22 cellular contexts compared by ENCODE assay signal in genomic region chr14:82067221-82067620, GRCh38.
DNase-seq lines count a peak whose midpoint lies in the region; ATAC-seq and TF ChIP-seq lines count a peak whose summit lies in the region.
"Had no signal": no experiment of that assay in that cellular context is flagged by ENCODE, and none has a peak within 500 bp of the region (broad histone marks: within the 10 kb centered on the region; RNA-seq: fewer than 3 reads in every experiment).

No MANE protein-coding gene starts in this region.

- DNase-seq in DMS153 treated with DMSO at 0.1 percent for 48 hours (lab: John Stamatoyannopoulos, UW; ENCODE audit: unreplicated experiment) (peak; percentile 25), NCI-H1417 treated with DMSO at 0.1 percent for 48 hours (lab: John Stamatoyannopoulos, UW) (peak; percentile 33), NCI-H2227 treated with DMSO at 0.1 percent for 48 hours (lab: John Stamatoyannopoulos, UW) (peak; percentile 58), SK-MEL-5 (ENCODE audit: low read depth, low spot score) (peak; percentile 86), hepatocyte (ENCODE audit: low spot score) (no peak)
- DNase-seq: activated CD4-positive, alpha-beta T cell treated with anti-CD3 and anti-CD28 coated beads, Interleukin-2, amount 50 U/mL, for 48 hours; activated CD8-positive, alpha-beta memory T cell treated with anti-CD3 and anti-CD28 coated beads, Interleukin-2, amount 50 U/mL, for 4 hours; BE2C; cortex of kidney; HCEC 1CT; left lung; occipital lobe; T1000; uterus had no signal

- ATAC-seq in GM18870 (IDR thresholded peaks at IDR 0.05; ENCODE audit: unreplicated experiment): no peak
- no peak for ATAC-seq in HG02870 (IDR thresholded peaks at IDR 0.05; ENCODE audit: unreplicated experiment)
- no peak for ATAC-seq in GM19395 (IDR thresholded peaks at IDR 0.05; ENCODE audit: unreplicated experiment)
- ATAC-seq: activated naive CD4-positive, alpha-beta T cell treated with anti-CD3 and anti-CD28 coated beads, Interleukin-2, amount 50 U/mL, for 72 hours; gastroesophageal sphincter; left lung had no signal

- H3K79me2 ChIP-seq in hepatocyte: no peaks in the 10 kb centered on the region

- H3K9me3 ChIP-seq in hepatocyte (ENCODE audit: low read depth): no peaks in the 10 kb centered on the region
- H3K9me3 ChIP-seq: BE2C, gastroesophageal sphincter, left lung, suprapubic skin, uterus had no signal

- in situ Hi-C loops in SK-MEL-5 (cut with HindIII; ENCODE audit: low pct_unique_long_range_greater_than_20kb, low sequenced_read_pairs): no loop called here

- no peaks in the 10 kb centered on the region for H3K27me3 ChIP-seq in hepatocyte
- H3K27me3 ChIP-seq: BE2C, cardiac muscle cell, gastroesophageal sphincter, left lung, suprapubic skin, uterus had no signal

- H3K27ac ChIP-seq in hepatocyte: no peak overlapping the region
- H3K27ac ChIP-seq: cardiac muscle cell, gastroesophageal sphincter, left lung, suprapubic skin, uterus had no signal

- H3K36me3 ChIP-seq in hepatocyte (replicated peaks; ENCODE audit: insufficient read depth, low read depth): no peaks in the 10 kb centered on the region
- H3K36me3 ChIP-seq: BE2C, cardiac muscle cell, gastroesophageal sphincter, left lung, suprapubic skin, uterus had no signal

- H3K4me3 ChIP-seq in hepatocyte: no peak overlapping the region
- H3K4me3 ChIP-seq: cardiac muscle cell, gastroesophageal sphincter, left lung, smooth muscle cell, suprapubic skin, uterus had no signal

- no peaks in the 10 kb centered on the region for H4K20me1 ChIP-seq in hepatocyte (ENCODE audit: insufficient read depth, poor library complexity, severe bottlenecking)

- no peak overlapping the region for H2AFZ ChIP-seq in hepatocyte

- no peak for TF ChIP-seq CTCF in hepatocyte (IDR thresholded peaks at IDR 0.05; ENCODE audit: poor library complexity)

- no peak overlapping the region for H3K4me2 ChIP-seq in hepatocyte
- H3K4me2 ChIP-seq: smooth muscle cell had no signal

- 73% methylated on average over 9 of the region's 9 CpGs for WGBS in hepatocyte (ENCODE audit: low lambda C conversion rate, missing lambda C conversion rate)

- H3K4me1 ChIP-seq in hepatocyte (ENCODE audit: insufficient read depth): no peaks in the 10 kb centered on the region
- H3K4me1 ChIP-seq: BE2C, gastroesophageal sphincter, left lung, suprapubic skin, uterus had no signal

- H3K9me2 ChIP-seq in hepatocyte (replicated peaks; ENCODE audit: insufficient read depth): no peaks in the 10 kb centered on the region
